Comparison of ENCODE assay signal across 9 cellular contexts in genomic region chr9:126067031-126067734, GRCh38.
"Had no signal": no experiment of that assay in that cellular context is flagged by ENCODE, and none has a peak within 500 bp of the region (broad histone marks: within the 10 kb centered on the region; RNA-seq: fewer than 3 reads in every experiment).

No MANE protein-coding gene starts in this region.

- H3K4me1 Mint-ChIP-seq: IgD-negative memory B cell had no signal

- H2AFZ ChIP-seq: GM23248 had no signal

- H3K27ac ChIP-seq: GM23248, HL-60 had no signal

- H3K9me3 Mint-ChIP-seq: H9, IgD-negative memory B cell had no signal

- H3K4me3 ChIP-seq: GM23248 had no signal

- FAIRE-seq: H54, HepG2 had no signal

- H3K4me3 Mint-ChIP-seq: H9 had no signal

- DNase-seq: GM23248, GOT3, H9, HCEC 1CT, KG1 had no signal

- ATAC-seq: HepG2 had no signal

- H3K27ac Mint-ChIP-seq: H9, IgD-negative memory B cell had no signal

- H3K9ac ChIP-seq: GM23248 had no signal
